ENCODE assay signal across 21 cellular contexts in genomic region chr7:24304494-24305095, GRCh38. TPM values are rescaled to one million over a fixed set of nuclear protein-coding genes. Genes with fewer than 3 reads are reported as not detected.
"Had no signal": no experiment of that assay in that cellular context is flagged by ENCODE, and none has a peak within 500 bp of the region (broad histone marks: within the 10 kb centered on the region; RNA-seq: fewer than 3 reads in every experiment).

No MANE protein-coding gene starts in this region.

- DNase-seq: activated CD4-positive, alpha-beta T cell treated with anti-CD3 and anti-CD28 coated beads, Interleukin-2, amount 50 U/mL, for 48 hours; activated naive CD4-positive, alpha-beta T cell treated with Interleukin-2 at 50 U/mL for 16 hours; activated naive CD8-positive, alpha-beta T cell treated with anti-CD3 and anti-CD28 coated beads, Interleukin-2, amount 50 U/mL, for 24 hours; aorta; effector memory CD4-positive, alpha-beta T cell; foreskin keratinocyte; left cardiac atrium; lower lobe of right lung; midbrain; T1000 had no signal

- H3K4me3 Mint-ChIP-seq: activated naive CD8-positive, alpha-beta T cell treated with anti-CD3 and anti-CD28 coated beads, Interleukin-2, amount 50 U/mL, for 24 hours; activated T-helper 17 cell treated with anti-CD3 and anti-CD28 coated beads, Interleukin-2, amount 50 U/mL, for 72 hours; dendritic cell treated with granulocyte-macrophage colony-stimulating factor and Interleukin-4, amounts not matched to agents 40 ng/mL and 50 ng/mL, for 4 days; neural crest cell; stimulated activated naive CD8-positive, alpha-beta T cell treated with anti-CD3 and anti-CD28 coated beads, Interleukin-15, Interleukin-2, amounts not matched to agents 100 ng/mL and 50 ng/mL, for 24 hours; type B pancreatic cell had no signal

- H3K27ac Mint-ChIP-seq: activated naive CD8-positive, alpha-beta T cell treated with anti-CD3 and anti-CD28 coated beads, Interleukin-2, amount 50 U/mL, for 24 hours; activated T-helper 17 cell treated with anti-CD3 and anti-CD28 coated beads, Interleukin-2, amount 50 U/mL, for 72 hours; dendritic cell treated with granulocyte-macrophage colony-stimulating factor and Interleukin-4, amounts not matched to agents 40 ng/mL and 50 ng/mL, for 4 days; stimulated activated naive CD8-positive, alpha-beta T cell treated with anti-CD3 and anti-CD28 coated beads, Interleukin-15, Interleukin-2, amounts not matched to agents 100 ng/mL and 50 ng/mL, for 24 hours; type B pancreatic cell had no signal

- H3K9me3 Mint-ChIP-seq: dendritic cell treated with granulocyte-macrophage colony-stimulating factor and Interleukin-4, amounts not matched to agents 40 ng/mL and 50 ng/mL, for 4 days had no signal

- H3K4me1 ChIP-seq: breast epithelium, foreskin keratinocyte, lower lobe of right lung, suprapubic skin had no signal

- H3K4me3 ChIP-seq: breast epithelium, lower lobe of right lung, suprapubic skin had no signal

- H3K27ac ChIP-seq: breast epithelium, foreskin keratinocyte, lower lobe of right lung, suprapubic skin, VCaP had no signal

- H3K36me3 Mint-ChIP-seq: type B pancreatic cell had no signal

- H3K27me3 Mint-ChIP-seq: dendritic cell treated with granulocyte-macrophage colony-stimulating factor and Interleukin-4, amounts not matched to agents 40 ng/mL and 50 ng/mL, for 4 days had no signal

- H3K27me3 ChIP-seq: breast epithelium, suprapubic skin had no signal

- H3K9me3 ChIP-seq: lower lobe of right lung, suprapubic skin had no signal

- H3K4me1 Mint-ChIP-seq: activated naive CD8-positive, alpha-beta T cell treated with anti-CD3 and anti-CD28 coated beads, Interleukin-2, amount 50 U/mL, for 24 hours; activated T-helper 17 cell treated with anti-CD3 and anti-CD28 coated beads, Interleukin-2, amount 50 U/mL, for 72 hours; neural crest cell had no signal

- H3K36me3 ChIP-seq: breast epithelium, lower lobe of right lung, suprapubic skin had no signal

RNA-seq across cellular contexts. Expression of gene NPY, which starts 20.6 kb away (rescaled TPM):
- total RNA-seq: activated T-helper 17 cell treated with anti-CD3 and anti-CD28 coated beads, Interleukin-2, amount 50 U/mL, for 72 hours; aorta; breast epithelium; foreskin keratinocyte; left cardiac atrium; lower lobe of right lung; myocyte; neural crest cell; osteoblast; pulmonary artery endothelial cell; suprapubic skin had no signal
- polyA plus RNA-seq: aorta, foreskin keratinocyte had no signal
